ENCODE assay signal across 2 cellular contexts in the genomic region with DNA sequence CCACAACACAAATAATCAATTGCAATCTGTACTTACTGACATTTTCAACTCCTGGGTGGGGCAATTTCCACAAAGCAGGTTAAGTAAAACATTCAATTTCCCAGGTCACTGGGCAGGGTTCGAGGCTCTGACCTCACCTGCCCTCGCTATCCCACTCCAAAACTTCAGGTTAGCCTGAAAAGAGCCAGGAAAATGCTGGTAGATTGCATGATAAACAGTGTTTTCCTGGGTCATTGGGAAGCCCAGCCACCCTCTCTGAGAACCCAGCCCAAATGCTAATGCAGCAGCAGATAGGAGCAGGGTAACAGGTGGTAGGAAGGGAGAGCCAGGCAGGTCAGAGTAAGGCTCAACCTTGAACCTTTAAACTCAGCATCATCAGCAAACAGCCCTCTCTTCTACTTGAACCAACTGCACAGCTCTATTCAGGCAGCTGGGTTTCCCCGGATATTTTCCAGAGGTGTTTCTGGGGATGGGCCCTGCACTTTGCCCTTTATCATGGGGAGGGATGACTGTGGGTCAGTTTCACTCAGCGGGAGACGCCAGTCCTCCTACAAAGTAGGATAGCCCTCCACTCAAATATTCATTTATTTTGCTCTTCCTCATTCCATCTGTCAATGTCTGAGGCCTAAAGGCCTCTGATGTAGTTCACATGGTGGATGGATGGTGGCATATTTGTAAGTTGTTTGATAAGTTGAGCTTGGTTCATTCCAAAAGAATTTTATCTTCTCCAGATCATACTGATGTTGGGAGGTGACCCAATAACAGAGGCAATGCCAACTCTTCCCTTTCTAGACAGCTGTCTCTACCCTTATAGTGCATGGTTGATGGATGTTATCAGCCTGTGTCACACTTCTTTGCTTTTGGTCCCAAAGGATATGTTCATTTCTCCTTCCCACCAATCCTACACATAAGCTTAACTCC.
TF ChIP-seq lines count a peak whose summit lies in the region.

No MANE protein-coding gene starts in this region.

TF ChIP-seq in GM12891, 5 proteins besides CTCF, POLR2A, EP300 and RAD21 (continued from another document):
- TF ChIP-seq SPI1 (IDR thresholded peaks at IDR 0.05; ENCODE audit: low read depth, low read length) (no peak), POLR2AphosphoS5 (IDR thresholded peaks at IDR 0.05; ENCODE audit: low read depth, low read length) (no peak), PAX5 (IDR thresholded peaks at IDR 0.05; ENCODE audit: insufficient read depth, low read length, severe bottlenecking) (no peak)
TF ChIP-seq in GM12891: peak in this region for 0.

TF ChIP-seq in HepG2, 621 proteins besides CTCF, POLR2A, EP300 and RAD21 (continued from another document):
- TF ChIP-seq NR2C2 (CRISPR knock-in tag; IDR thresholded peaks at IDR 0.05; ENCODE audit: borderline replicate concordance) (0 out of 2 replicates have a peak, but pooled peaks have one; percentile 24), TBL1XR1 (IDR thresholded peaks at IDR 0.05; ENCODE audit: borderline replicate concordance, low read length, partially characterized antibody) (no peak), HNF4A (CRISPR knock-in tag; IDR thresholded peaks at IDR 0.05) (peak; percentile 34; the same call in 1 of the 2 replicates), PCBP1 (IDR thresholded peaks at IDR 0.05; ENCODE audit: borderline replicate concordance, low read depth, low read length) (no peak)
TF ChIP-seq in HepG2: peak in this region for 3.
